ENCODE assay signal across 1 cellular context in genomic region chr14:100012928-100013327, GRCh38.
TF ChIP-seq lines count a peak whose summit lies in the region.

No MANE protein-coding gene starts in this region.

TF ChIP-seq in HepG2, 621 proteins besides CTCF, POLR2A, EP300 and RAD21:
- TF ChIP-seq, protein P1, sequence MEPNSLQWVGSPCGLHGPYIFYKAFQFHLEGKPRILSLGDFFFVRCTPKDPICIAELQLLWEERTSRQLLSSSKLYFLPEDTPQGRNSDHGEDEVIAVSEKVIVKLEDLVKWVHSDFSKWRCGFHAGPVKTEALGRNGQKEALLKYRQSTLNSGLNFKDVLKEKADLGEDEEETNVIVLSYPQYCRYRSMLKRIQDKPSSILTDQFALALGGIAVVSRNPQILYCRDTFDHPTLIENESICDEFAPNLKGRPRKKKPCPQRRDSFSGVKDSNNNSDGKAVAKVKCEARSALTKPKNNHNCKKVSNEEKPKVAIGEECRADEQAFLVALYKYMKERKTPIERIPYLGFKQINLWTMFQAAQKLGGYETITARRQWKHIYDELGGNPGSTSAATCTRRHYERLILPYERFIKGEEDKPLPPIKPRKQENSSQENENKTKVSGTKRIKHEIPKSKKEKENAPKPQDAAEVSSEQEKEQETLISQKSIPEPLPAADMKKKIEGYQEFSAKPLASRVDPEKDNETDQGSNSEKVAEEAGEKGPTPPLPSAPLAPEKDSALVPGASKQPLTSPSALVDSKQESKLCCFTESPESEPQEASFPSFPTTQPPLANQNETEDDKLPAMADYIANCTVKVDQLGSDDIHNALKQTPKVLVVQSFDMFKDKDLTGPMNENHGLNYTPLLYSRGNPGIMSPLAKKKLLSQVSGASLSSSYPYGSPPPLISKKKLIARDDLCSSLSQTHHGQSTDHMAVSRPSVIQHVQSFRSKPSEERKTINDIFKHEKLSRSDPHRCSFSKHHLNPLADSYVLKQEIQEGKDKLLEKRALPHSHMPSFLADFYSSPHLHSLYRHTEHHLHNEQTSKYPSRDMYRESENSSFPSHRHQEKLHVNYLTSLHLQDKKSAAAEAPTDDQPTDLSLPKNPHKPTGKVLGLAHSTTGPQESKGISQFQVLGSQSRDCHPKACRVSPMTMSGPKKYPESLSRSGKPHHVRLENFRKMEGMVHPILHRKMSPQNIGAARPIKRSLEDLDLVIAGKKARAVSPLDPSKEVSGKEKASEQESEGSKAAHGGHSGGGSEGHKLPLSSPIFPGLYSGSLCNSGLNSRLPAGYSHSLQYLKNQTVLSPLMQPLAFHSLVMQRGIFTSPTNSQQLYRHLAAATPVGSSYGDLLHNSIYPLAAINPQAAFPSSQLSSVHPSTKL (CRISPR knock-in tag; IDR thresholded peaks at IDR 0.05) = no peak
- no peak for TF ChIP-seq RAD51 (IDR thresholded peaks at IDR 0.05; ENCODE audit: borderline replicate concordance)
- no peak for TF ChIP-seq ZNF616 (CRISPR knock-in tag; IDR thresholded peaks at IDR 0.05; ENCODE audit: low read depth)
- no peak for TF ChIP-seq ZNF407 (CRISPR knock-in tag; IDR thresholded peaks at IDR 0.05; ENCODE audit: not compliant biosample characterization)
- TF ChIP-seq ZSCAN31 (CRISPR knock-in tag; IDR thresholded peaks at IDR 0.05; ENCODE audit: low read depth) = no peak
- no peak for TF ChIP-seq TCF7 (IDR thresholded peaks at IDR 0.05; ENCODE audit: low read depth)
- no peak for TF ChIP-seq TCF7L2 (IDR thresholded peaks at IDR 0.05; ENCODE audit: low read depth, low read length)
